14 cellular contexts compared by ENCODE assay signal in genomic region chr14:53368714-53369191, GRCh38.
DNase-seq lines count a peak whose midpoint lies in the region; ATAC-seq and TF ChIP-seq lines count a peak whose summit lies in the region.
"Had no signal": no experiment of that assay in that cellular context is flagged by ENCODE, and none has a peak within 500 bp of the region (broad histone marks: within the 10 kb centered on the region; RNA-seq: fewer than 3 reads in every experiment).

No MANE protein-coding gene starts in this region.

- peak; percentile 46 for ATAC-seq in activated T-helper 17 cell treated with anti-CD3 and anti-CD28 coated beads, Interleukin-2, amount 50 U/mL, for 72 hours (replicated peaks)
- no peak for ATAC-seq in esophagus mucosa
- no peak for ATAC-seq in HG02840 (IDR thresholded peaks at IDR 0.05; ENCODE audit: low FRiP score, unreplicated experiment)
- ATAC-seq: activated CD4-positive, CD25-positive, alpha-beta regulatory T cell treated with anti-CD3 and anti-CD28 coated beads, Interleukin-2, amount 50 U/mL, for 24 hours; left colon had no signal

- peak overlapping the region; percentile 56 for H3K4me2 ChIP-seq in smooth muscle cell

- H3F3A ChIP-seq in smooth muscle cell (ENCODE audit: low read depth), result no peaks in the 10 kb centered on the region

- no peaks in the 10 kb centered on the region for H3K27me3 Mint-ChIP-seq in activated T-helper 17 cell treated with anti-CD3 and anti-CD28 coated beads, Interleukin-2, amount 50 U/mL, for 72 hours

- H3K36me3 ChIP-seq in smooth muscle cell (ENCODE audit: low read depth), result no peaks in the 10 kb centered on the region

- no peak overlapping the region for H2AFZ ChIP-seq in smooth muscle cell (ENCODE audit: low read depth)

- H4K20me1 ChIP-seq in smooth muscle cell (ENCODE audit: low read depth), result no peaks in the 10 kb centered on the region

- TF ChIP-seq CTCF in foreskin fibroblast (IDR thresholded peaks at IDR 0.05; ENCODE audit: low read depth, low read length) (no peak), smooth muscle cell (IDR thresholded peaks at IDR 0.05; ENCODE audit: borderline replicate concordance, insufficient read depth, poor library complexity, severe bottlenecking) (no peak)

- no peak overlapping the region for H3K4me3 Mint-ChIP-seq in activated T-helper 17 cell treated with anti-CD3 and anti-CD28 coated beads, Interleukin-2, amount 50 U/mL, for 72 hours

- H3K4me1 ChIP-seq in smooth muscle cell (ENCODE audit: low read depth), result peaks cover 13% of the 10 kb centered on the region

- no peaks in the 10 kb centered on the region for H3K27me3 ChIP-seq in smooth muscle cell (ENCODE audit: low read depth)

- H3K4me1 Mint-ChIP-seq in activated T-helper 17 cell treated with anti-CD3 and anti-CD28 coated beads, Interleukin-2, amount 50 U/mL, for 72 hours, result peaks cover 3% of the 10 kb centered on the region

- H3K27ac Mint-ChIP-seq in activated T-helper 17 cell treated with anti-CD3 and anti-CD28 coated beads, Interleukin-2, amount 50 U/mL, for 72 hours, result peak overlapping the region; percentile 2

- H3K36me3 Mint-ChIP-seq in activated T-helper 17 cell treated with anti-CD3 and anti-CD28 coated beads, Interleukin-2, amount 50 U/mL, for 72 hours (ENCODE audit: low read depth), result no peaks in the 10 kb centered on the region

- H3K4me3 ChIP-seq in foreskin fibroblast (ENCODE audit: low read depth in 1 of 2, low read length in 2 of 2) (no peak overlapping the region), smooth muscle cell (no peak overlapping the region)

- H3K27ac ChIP-seq in smooth muscle cell (ENCODE audit: low read depth), result peak overlapping the region; percentile 85

- no peaks in the 10 kb centered on the region for H3K9me3 ChIP-seq in smooth muscle cell (replicated peaks; ENCODE audit: low read depth)

- H3K9ac ChIP-seq in smooth muscle cell (ENCODE audit: low read depth), result peak overlapping the region; percentile 32

- no peaks in the 10 kb centered on the region for H3K79me2 ChIP-seq in smooth muscle cell (ENCODE audit: low read depth)

- H3K9me3 Mint-ChIP-seq in activated T-helper 17 cell treated with anti-CD3 and anti-CD28 coated beads, Interleukin-2, amount 50 U/mL, for 72 hours, result no peaks in the 10 kb centered on the region

- DNase-seq in GM03348 (ENCODE audit: low spot score), result peak; percentile 46
- peak; percentile 83 to 87 for DNase-seq in foreskin fibroblast
- no peak for DNase-seq in smooth muscle cell (lab: John Stamatoyannopoulos, UW; ENCODE audit: unreplicated experiment)
- no peak for DNase-seq in NCI-H146 treated with DMSO at 0.1 percent for 48 hours (lab: John Stamatoyannopoulos, UW; ENCODE audit: unreplicated experiment)
- DNase-seq in NCI-H1048 (lab: John Stamatoyannopoulos, UW), result no peak
- DNase-seq: activated gamma-delta T cell, left colon, NCI-H524 treated with DMSO at 0.1 percent for 48 hours, retina, SIG-M5 had no signal

Comparison
In these comparisons a context has a peak if more than half of its experiments do, and no peak if none do; other contexts are left out.
1. DNase-seq: peak in GM03348 (single experiment) and foreskin fibroblast (2 of 2); none in smooth muscle cell (single experiment), NCI-H146 treated with DMSO at 0.1 percent for 48 hours (single experiment) and NCI-H1048 (single experiment).